9 cellular contexts compared by ENCODE assay signal in the genomic region with DNA sequence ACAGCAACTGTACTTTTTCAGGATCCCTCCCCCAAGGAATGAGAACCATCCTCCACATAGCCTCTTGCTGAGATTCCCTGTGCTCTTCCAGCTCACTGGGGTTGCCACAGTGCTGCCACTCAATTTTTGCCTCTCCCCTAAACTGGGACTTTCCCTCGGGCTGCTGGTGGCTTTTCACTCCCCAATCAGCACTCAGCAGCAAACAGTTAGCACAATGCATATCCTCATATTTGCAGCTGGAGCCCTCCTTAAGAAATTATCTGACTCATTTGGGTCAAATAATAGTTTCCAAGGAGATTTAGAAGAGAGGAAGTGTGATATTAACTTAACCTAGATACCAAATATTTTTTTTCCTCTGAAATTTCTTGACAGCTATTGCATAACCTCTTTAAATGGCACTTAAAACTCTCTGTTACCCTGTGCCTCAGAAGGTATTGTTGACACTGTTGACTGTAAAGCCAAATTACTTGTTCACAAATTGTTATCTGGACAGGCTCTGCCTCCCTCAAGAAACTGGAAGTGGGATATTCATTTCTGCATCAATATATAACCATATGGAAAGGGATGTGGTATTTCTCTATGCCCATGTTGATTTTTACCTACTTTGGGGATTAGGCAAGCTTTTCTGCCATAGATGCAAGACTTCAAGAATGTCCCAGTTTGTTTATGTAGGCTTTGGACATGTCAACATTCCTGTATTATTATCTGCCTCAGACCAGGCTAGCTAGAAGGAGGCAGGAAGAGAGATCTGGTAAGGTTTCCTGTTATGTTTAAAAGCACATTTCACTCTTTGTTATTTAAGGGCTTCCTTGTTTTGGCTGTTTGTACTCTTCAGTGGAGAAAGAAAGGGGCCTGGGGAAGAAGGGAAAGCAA. TPM values are rescaled to one million over a fixed set of nuclear protein-coding genes. Genes with fewer than 3 reads are reported as not detected.
A peak's percentile ranks its signal among the peaks of the same experiment; 100 is the strongest.
DNase-seq lines count a peak whose midpoint lies in the region; ATAC-seq and TF ChIP-seq lines count a peak whose summit lies in the region.
"Had no signal": no experiment of that assay in that cellular context is flagged by ENCODE, and none has a peak within 500 bp of the region (broad histone marks: within the 10 kb centered on the region; RNA-seq: fewer than 3 reads in every experiment).

No MANE protein-coding gene starts in this region.

- H3K9me3 ChIP-seq in ectodermal cell (ENCODE audit: control insufficient read depth, low read length), result no peaks in the 10 kb centered on the region

- no peaks in the 10 kb centered on the region for H3K27me3 Mint-ChIP-seq in neural crest cell (ENCODE audit: low read depth)
- H3K27me3 Mint-ChIP-seq in activated T-helper 2 cell treated with anti-CD3 and anti-CD28 coated beads, Interferon-gamma antibody, Interleukin-2, Interleukin-4, amounts not matched to agents 10 μg/mL and 5 μg/mL and 100 μg/mL, durations not matched to agents 14 hours and 24 hours and 36 hours (ENCODE audit: low read depth), result peaks cover 66% of the 10 kb centered on the region

- no peaks in the 10 kb centered on the region for H3K27me3 ChIP-seq in ectodermal cell (ENCODE audit: control insufficient read depth, insufficient read depth, low read length, poor library complexity, severe bottlenecking)

- peaks cover 28% of the 10 kb centered on the region for H3K4me1 Mint-ChIP-seq in neural crest cell
- peaks cover 19% of the 10 kb centered on the region for H3K4me1 Mint-ChIP-seq in activated T-helper 2 cell treated with anti-CD3 and anti-CD28 coated beads, Interferon-gamma antibody, Interleukin-2, Interleukin-4, amounts not matched to agents 10 μg/mL and 5 μg/mL and 100 μg/mL, durations not matched to agents 14 hours and 24 hours and 36 hours (ENCODE audit: low read depth)

- H3K27ac Mint-ChIP-seq in neural crest cell (ENCODE audit: unreplicated experiment), result peak overlapping the region; percentile 35
- no peak overlapping the region for H3K27ac Mint-ChIP-seq in activated T-helper 2 cell treated with anti-CD3 and anti-CD28 coated beads, Interferon-gamma antibody, Interleukin-2, Interleukin-4, amounts not matched to agents 10 μg/mL and 5 μg/mL and 100 μg/mL, durations not matched to agents 14 hours and 24 hours and 36 hours

- no peak overlapping the region for H3K4me3 Mint-ChIP-seq in neural crest cell
- no peak overlapping the region for H3K4me3 Mint-ChIP-seq in activated T-helper 2 cell treated with anti-CD3 and anti-CD28 coated beads, Interferon-gamma antibody, Interleukin-2, Interleukin-4, amounts not matched to agents 10 μg/mL and 5 μg/mL and 100 μg/mL, durations not matched to agents 14 hours and 24 hours and 36 hours (ENCODE audit: low read depth)

- H3K36me3 Mint-ChIP-seq in neural crest cell (ENCODE audit: low read depth), result peaks cover 29% of the 10 kb centered on the region
- H3K36me3 Mint-ChIP-seq in activated T-helper 2 cell treated with anti-CD3 and anti-CD28 coated beads, Interferon-gamma antibody, Interleukin-2, Interleukin-4, amounts not matched to agents 10 μg/mL and 5 μg/mL and 100 μg/mL, durations not matched to agents 14 hours and 24 hours and 36 hours (ENCODE audit: low read depth), result no peaks in the 10 kb centered on the region

- CTCF ChIA-PET in RWPE1 (lab: Yijun Ruan, JAX), result interaction anchor here (0.7 kb wide), 1 partner anchor 10 kb away, joined by 3 read pairs; no protein-coding TSS in a partner anchor

- intact Hi-C loops in activated T-helper 2 cell treated with anti-CD3 and anti-CD28 coated beads, Interferon-gamma antibody, Interleukin-2, Interleukin-4, amounts not matched to agents 10 μg/mL and 5 μg/mL and 100 μg/mL, durations not matched to agents 14 hours and 24 hours and 36 hours (cut with micrococcal nuclease), result no loop called here

- H3K4me3 ChIP-seq in ectodermal cell (ENCODE audit: insufficient read depth, low read depth, low read length), result no peak overlapping the region

- POLR2A ChIA-PET in RWPE1 (lab: Yijun Ruan, JAX; ENCODE audit: low non-redundant PET), result no interaction called here

- DNase-seq in RWPE1 (ENCODE audit: low spot score) (no peak), neural crest cell (ENCODE audit: low read depth, low spot score) (no peak), AG08395 (ENCODE audit: low spot score) (no peak), NCI-H2171 treated with DMSO at 0.1 percent for 48 hours (lab: John Stamatoyannopoulos, UW) (no peak)
- DNase-seq in activated T-helper 2 cell treated with anti-CD3 and anti-CD28 coated beads, Interferon-gamma antibody, Interleukin-2, Interleukin-4, amounts not matched to agents 10 μg/mL and 5 μg/mL and 100 μg/mL, durations not matched to agents 14 hours and 24 hours and 36 hours (ENCODE audit: low spot score), result no peak

- H3K9me3 Mint-ChIP-seq in neural crest cell, result no peaks in the 10 kb centered on the region
- H3K9me3 Mint-ChIP-seq in activated T-helper 2 cell treated with anti-CD3 and anti-CD28 coated beads, Interferon-gamma antibody, Interleukin-2, Interleukin-4, amounts not matched to agents 10 μg/mL and 5 μg/mL and 100 μg/mL, durations not matched to agents 14 hours and 24 hours and 36 hours, result no peaks in the 10 kb centered on the region

- peaks cover 19% of the 10 kb centered on the region for H3K4me1 ChIP-seq in ectodermal cell (ENCODE audit: control insufficient read depth, insufficient read depth, low read length)

- H3K27ac ChIP-seq in RWPE1 (peak overlapping the region; percentile 54; the same call in 1 of the 2 replicates), ectodermal cell (ENCODE audit: insufficient read depth, low read depth, low read length, poor library complexity, severe bottlenecking) (peak overlapping the region; percentile 38)

- peak; percentile 86 for ATAC-seq in GM18858 (IDR thresholded peaks at IDR 0.05; ENCODE audit: unreplicated experiment)
- ATAC-seq in HG02642 (IDR thresholded peaks at IDR 0.05; ENCODE audit: poor library complexity, unreplicated experiment), result peak; percentile 85
- ATAC-seq: Panc1 had no signal

- peaks cover 6% of the 10 kb centered on the region for H3K36me3 ChIP-seq in ectodermal cell (ENCODE audit: control insufficient read depth, insufficient read depth, low read length)

- 11 to 31% methylated on average over 1 of the region's 1 CpG for WGBS in ectodermal cell, 2 experiments

- TF ChIP-seq CTCF in RWPE1 (conservative IDR thresholded peaks at IDR 0.05; ENCODE audit: low read depth) (no peak), neural crest cell (conservative IDR thresholded peaks at IDR 0.05) (no peak)

RNA-seq across cellular contexts. Expression of gene SEPTIN11, which starts 58.0 kb away (rescaled TPM):
- 139 TPM for polyA plus RNA-seq in ectodermal cell (2013, experiment 1 of 4)
- polyA plus RNA-seq in ectodermal cell (2013, experiment 2 of 4), result 146 TPM
- 104 TPM for polyA plus RNA-seq in ectodermal cell (2013, experiment 3 of 4)
- 114 TPM for polyA plus RNA-seq in ectodermal cell (2013, experiment 4 of 4)
- 187 and 192 TPM in 2 replicates for total RNA-seq in neural crest cell
- 7.9 and 9.2 TPM in 2 replicates for total RNA-seq in activated T-helper 2 cell treated with anti-CD3 and anti-CD28 coated beads, Interferon-gamma antibody, Interleukin-2, Interleukin-4, amounts not matched to agents 10 μg/mL and 5 μg/mL and 100 μg/mL, durations not matched to agents 14 hours and 24 hours and 36 hours

Comparison
In these comparisons a context has a peak if more than half of its experiments do, and no peak if none do; other contexts are left out.
1. RNA of gene SEPTIN11, which starts 58.0 kb away (total RNA-seq): 187 to 192 TPM in neural crest cell; 7.9 to 9.2 TPM in activated T-helper 2 cell treated with anti-CD3 and anti-CD28 coated beads, Interferon-gamma antibody, Interleukin-2, Interleukin-4, amounts not matched to agents 10 μg/mL and 5 μg/mL and 100 μg/mL, durations not matched to agents 14 hours and 24 hours and 36 hours; every median in the first group is over 10 times any median in the second.